In genomic region chr19:6023085-6023682, GRCh38 we compare ENCODE assay signal across 1 cellular context.
TF ChIP-seq lines count a peak whose summit lies in the region.

No MANE protein-coding gene starts in this region.

TF ChIP-seq in K562, 482 proteins besides CTCF, POLR2A, EP300 and RAD21 (continued from another document):
- TF ChIP-seq FOXO4 (CRISPR knock-in tag; IDR thresholded peaks at IDR 0.05): no peak
- TF ChIP-seq ATF1 (CRISPR knock-in tag; IDR thresholded peaks at IDR 0.05): no peak
- TF ChIP-seq ATF1 (tag; IDR thresholded peaks at IDR 0.05): 0 out of 2 replicates have a peak, but pooled peaks have one; percentile 10
